13 cellular contexts compared by ENCODE assay signal in the genomic region with DNA sequence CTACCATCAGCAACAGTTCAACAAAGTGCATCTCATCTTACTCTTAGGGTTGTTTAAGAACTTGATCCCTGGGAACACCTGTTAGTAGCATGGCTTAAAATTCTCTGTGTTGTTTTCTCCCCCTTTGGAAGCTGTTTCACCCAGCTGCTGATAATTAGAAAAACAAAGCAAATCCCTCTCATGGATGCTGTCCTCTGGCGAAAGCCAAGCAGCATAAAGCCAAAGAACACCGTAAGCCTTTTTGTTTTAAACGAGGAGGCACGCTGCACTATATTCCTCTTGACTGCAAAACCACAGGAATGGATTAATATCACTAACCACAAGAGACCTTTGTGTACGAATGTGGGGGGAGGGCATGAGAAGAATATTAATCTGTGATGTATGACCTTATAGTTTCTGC.
DNase-seq lines count a peak whose midpoint lies in the region; ATAC-seq and TF ChIP-seq lines count a peak whose summit lies in the region.
"Had no signal": no experiment of that assay in that cellular context is flagged by ENCODE, and none has a peak within 500 bp of the region (broad histone marks: within the 10 kb centered on the region; RNA-seq: fewer than 3 reads in every experiment).

No MANE protein-coding gene starts in this region.

- H3K9me2 ChIP-seq in PC-3 (replicated peaks; ENCODE audit: low read length): no peaks in the 10 kb centered on the region

- BruUV-seq in PC-3 (replicated peaks; lab: Mats Ljungman, UMichigan): no TSS peak

- H3K4me1 ChIP-seq in PC-3 (ENCODE audit: insufficient read depth, low read length): no peaks in the 10 kb centered on the region

- 0 out of 2 replicates have a peak, but pooled peaks cover 3% of the 10 kb centered on the region for H3K9me3 ChIP-seq in PC-3 (ENCODE audit: low read length)

- POLR2A ChIA-PET in PC-3 (lab: Charles Lee; ENCODE audit: unreplicated experiment): no interaction called here

- H3K27ac ChIP-seq in PC-3 (ENCODE audit: low read length): no peak overlapping the region

- no peaks in the 10 kb centered on the region for H4K20me1 ChIP-seq in PC-3 (ENCODE audit: low read length)

- H3K79me2 ChIP-seq in PC-3 (ENCODE audit: low read length): no peaks in the 10 kb centered on the region

- CTCF ChIA-PET in PC-3 (lab: Charles Lee): no interaction called here

- no peak overlapping the region for H3K9ac ChIP-seq in PC-3 (ENCODE audit: low read length)

- in situ Hi-C loops in KBM-7 (cut with MboI; ENCODE audit: low pct_unique_long_range_greater_than_20kb, low sequenced_read_pairs): no loop called here

- H3K27me3 ChIP-seq in H7 (ENCODE audit: control insufficient read depth, insufficient read depth, low read length) (no peaks in the 10 kb centered on the region), PC-3 (ENCODE audit: low read length) (no peaks in the 10 kb centered on the region)

- H3K4me3 ChIP-seq in H7 (ENCODE audit: insufficient read depth, low read depth, low read length): no peak overlapping the region
- no peak overlapping the region for H3K4me3 ChIP-seq in PC-3 (ENCODE audit: low read length)
- no peak overlapping the region for H3K4me3 ChIP-seq in fibroblast of pulmonary artery (replicated peaks; ENCODE audit: low read depth, low read length)
- no peak overlapping the region for H3K4me3 ChIP-seq in retinal pigment epithelial cell (ENCODE audit: low read length)

- H3K36me3 ChIP-seq in H7 (replicated peaks; ENCODE audit: control insufficient read depth, insufficient read depth, low read length) (no peaks in the 10 kb centered on the region), PC-3 (ENCODE audit: low read depth, low read length) (no peaks in the 10 kb centered on the region)

- DNase-seq in H7 (peak; percentile 14), PC-3 (peak; percentile 17), fibroblast of pulmonary artery (ENCODE audit: low read depth) (peak; percentile 78), retinal pigment epithelial cell (ENCODE audit: low read depth) (peak; percentile 98), NCI-H1092 (lab: John Stamatoyannopoulos, UW) (no peak), KBM-7 (no peak)
- DNase-seq: activated naive CD4-positive, alpha-beta T cell; Caco-2; naive B cell; NCI-H748 treated with DMSO at 0.1 percent for 48 hours; T-helper 17 cell had no signal

- no peak overlapping the region for H2AFZ ChIP-seq in PC-3 (ENCODE audit: low read length)

- no peak overlapping the region for H3K4me2 ChIP-seq in PC-3 (ENCODE audit: low read length)

- no peaks in the 10 kb centered on the region for H3F3A ChIP-seq in PC-3 (ENCODE audit: low read length, unreplicated experiment)

- intact Hi-C loops in PC-3 (cut with micrococcal nuclease): loop anchor here (5.0 kb wide), 1 partner anchor 268 kb away; no protein-coding TSS in a partner anchor

- TF ChIP-seq CTCF in PC-3 (conservative IDR thresholded peaks at IDR 0.05; ENCODE audit: low read depth, low read length) (no peak), fibroblast of pulmonary artery (IDR thresholded peaks at IDR 0.05; ENCODE audit: low read length, missing control alignments) (no peak), retinal pigment epithelial cell (conservative IDR thresholded peaks at IDR 0.05; ENCODE audit: low read depth, low read length) (no peak)

- ATAC-seq in PC-3: no peak
- no peak for ATAC-seq in GM18870 (IDR thresholded peaks at IDR 0.05; ENCODE audit: unreplicated experiment)
- no peak for ATAC-seq in GM21381 (IDR thresholded peaks at IDR 0.05; ENCODE audit: unreplicated experiment)
- ATAC-seq: T-helper 17 cell had no signal

Comparison
In these comparisons a context has a peak if more than half of its experiments do, and no peak if none do; other contexts are left out.
1. DNase-seq: peak in H7 (single experiment), PC-3 (single experiment), fibroblast of pulmonary artery (single experiment) and retinal pigment epithelial cell (single experiment); none in NCI-H1092 (single experiment) and KBM-7 (single experiment).